ENCODE assay signal across 11 cellular contexts in the genomic region with DNA sequence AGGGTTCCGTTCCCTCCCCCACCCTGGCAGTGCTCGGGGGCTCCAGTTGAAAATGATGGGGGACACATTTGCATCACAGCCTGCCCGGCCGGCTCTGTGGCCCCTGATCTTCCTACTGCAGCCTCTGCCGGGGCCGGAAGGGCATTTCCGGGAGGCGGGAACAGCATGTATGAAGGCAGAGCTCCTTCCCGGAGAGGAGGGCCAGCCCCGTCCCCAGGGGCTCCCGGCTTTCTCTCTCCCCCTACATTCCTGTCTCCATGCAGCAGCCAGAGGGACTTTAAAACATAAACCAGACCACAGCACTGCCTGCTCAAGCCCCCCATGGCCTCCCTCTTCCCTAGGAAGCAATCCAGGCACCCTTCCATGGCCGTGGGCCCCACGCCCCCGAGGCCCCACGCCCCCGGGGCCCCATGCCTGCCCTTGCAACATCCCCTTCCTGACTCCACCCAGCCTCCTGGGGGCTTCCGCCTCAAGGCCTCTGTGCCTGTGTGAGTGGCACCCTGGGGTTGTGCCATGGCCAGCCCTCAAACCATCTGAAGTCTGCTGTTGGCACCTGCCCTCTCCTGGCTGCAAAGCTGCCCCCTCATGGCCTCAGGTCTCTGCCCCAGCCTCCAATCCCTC.
DNase-seq lines count a peak whose midpoint lies in the region; ATAC-seq and TF ChIP-seq lines count a peak whose summit lies in the region.
"Had no signal": no experiment of that assay in that cellular context is flagged by ENCODE, and none has a peak within 500 bp of the region (broad histone marks: within the 10 kb centered on the region; RNA-seq: fewer than 3 reads in every experiment).

No MANE protein-coding gene starts in this region.

- no peak overlapping the region for H3K27ac ChIP-seq in rectal smooth muscle tissue (ENCODE audit: low read depth, low read length)

- POLR2A ChIA-PET in WTC11 (lab: Charles Lee) = no interaction called here

- CTCF ChIA-PET in WTC11 (lab: Charles Lee) = interaction anchor here (1.1 to 1.4 kb wide), 3 partner anchors 76 to 81 kb away, joined by 3 to 4 read pairs (median 3); no protein-coding TSS in a partner anchor

- DNase-seq in EH (ENCODE audit: low read depth) (peak; percentile 6), WTC11 (ENCODE audit: low spot score) (no peak), left ventricle myocardium superior (peak; percentile 83), nucleus accumbens (lab: John Stamatoyannopoulos, UW) (no peak), NCI-H774 (lab: John Stamatoyannopoulos, UW) (no peak)
- DNase-seq: NCI-H446 had no signal

- peak; percentile 65 for ATAC-seq in WTC11
- ATAC-seq in left ventricle myocardium superior = peak; percentile 80
- no peak for ATAC-seq in HG03521 (IDR thresholded peaks at IDR 0.05; ENCODE audit: unreplicated experiment)
- no peak for ATAC-seq in GM18505 (IDR thresholded peaks at IDR 0.05; ENCODE audit: unreplicated experiment)
- ATAC-seq: HCT116 had no signal

- TF ChIP-seq CTCF in WTC11 (IDR thresholded peaks at IDR 0.05) = no peak

- no peaks in the 10 kb centered on the region for H3K27me3 ChIP-seq in rectal smooth muscle tissue (ENCODE audit: control insufficient read depth, insufficient read depth, low read length)

- TF ChIP-seq POLR2A in GM18505 (IDR thresholded peaks at IDR 0.05; ENCODE audit: borderline replicate concordance, extremely low read depth, insufficient read depth, insufficient read length) = no peak

- H3K36me3 Mint-ChIP-seq in WTC11 = peaks cover 7% of the 10 kb centered on the region

- H3K4me1 ChIP-seq in rectal smooth muscle tissue (ENCODE audit: control insufficient read depth, insufficient read depth, low read length) = peaks cover 22% of the 10 kb centered on the region

- peaks cover 93% of the 10 kb centered on the region for H3K27me3 Mint-ChIP-seq in WTC11 (ENCODE audit: low read depth)

- peaks cover 5% of the 10 kb centered on the region for H3K9me3 Mint-ChIP-seq in WTC11

- peaks cover 12% of the 10 kb centered on the region for H3K4me1 Mint-ChIP-seq in WTC11

- no peak overlapping the region for H3K4me3 Mint-ChIP-seq in WTC11
- H3K4me3 Mint-ChIP-seq: CD8-positive, alpha-beta memory T cell had no signal

- H3K36me3 ChIP-seq in rectal smooth muscle tissue (ENCODE audit: control insufficient read depth, insufficient read depth, low read length) = no peaks in the 10 kb centered on the region

- H3K9ac ChIP-seq in rectal smooth muscle tissue (ENCODE audit: low read length) = no peak overlapping the region

- intact Hi-C loops in left ventricle myocardium superior (cut with micrococcal nuclease) = no loop called here

- H3K27ac Mint-ChIP-seq in WTC11 = no peak overlapping the region

- peak overlapping the region; percentile 26 for H3K4me3 ChIP-seq in rectal smooth muscle tissue (ENCODE audit: low read length)

TF ChIP-seq in WTC11, 78 proteins besides CTCF, POLR2A, EP300 and RAD21:
- TF ChIP-seq MYBL2 (CRISPR knock-in tag; IDR thresholded peaks at IDR 0.05) (no peak), SOX15 (CRISPR knock-in tag; IDR thresholded peaks at IDR 0.05) (no peak), E2F1 (CRISPR knock-in tag; IDR thresholded peaks at IDR 0.05) (no peak), RELA (CRISPR knock-in tag; IDR thresholded peaks at IDR 0.05; ENCODE audit: borderline replicate concordance) (no peak), SP1 (CRISPR knock-in tag; conservative IDR thresholded peaks at IDR 0.05) (no peak), NFE2L1 (CRISPR knock-in tag; IDR thresholded peaks at IDR 0.05) (no peak), MXD4 (CRISPR knock-in tag; IDR thresholded peaks at IDR 0.05; ENCODE audit: borderline replicate concordance) (no peak), ZNF121 (CRISPR knock-in tag; IDR thresholded peaks at IDR 0.05) (no peak), ZNF281 (CRISPR knock-in tag; IDR thresholded peaks at IDR 0.05) (no peak), NR1H2 (CRISPR knock-in tag; IDR thresholded peaks at IDR 0.05) (no peak), NR2C2 (CRISPR knock-in tag; IDR thresholded peaks at IDR 0.05) (no peak), ESRRA (CRISPR knock-in tag; IDR thresholded peaks at IDR 0.05; ENCODE audit: borderline replicate concordance) (no peak), RORB (CRISPR knock-in tag; IDR thresholded peaks at IDR 0.05) (no peak), ATF1 (CRISPR knock-in tag; IDR thresholded peaks at IDR 0.05) (no peak)
- TF ChIP-seq, protein P1, sequence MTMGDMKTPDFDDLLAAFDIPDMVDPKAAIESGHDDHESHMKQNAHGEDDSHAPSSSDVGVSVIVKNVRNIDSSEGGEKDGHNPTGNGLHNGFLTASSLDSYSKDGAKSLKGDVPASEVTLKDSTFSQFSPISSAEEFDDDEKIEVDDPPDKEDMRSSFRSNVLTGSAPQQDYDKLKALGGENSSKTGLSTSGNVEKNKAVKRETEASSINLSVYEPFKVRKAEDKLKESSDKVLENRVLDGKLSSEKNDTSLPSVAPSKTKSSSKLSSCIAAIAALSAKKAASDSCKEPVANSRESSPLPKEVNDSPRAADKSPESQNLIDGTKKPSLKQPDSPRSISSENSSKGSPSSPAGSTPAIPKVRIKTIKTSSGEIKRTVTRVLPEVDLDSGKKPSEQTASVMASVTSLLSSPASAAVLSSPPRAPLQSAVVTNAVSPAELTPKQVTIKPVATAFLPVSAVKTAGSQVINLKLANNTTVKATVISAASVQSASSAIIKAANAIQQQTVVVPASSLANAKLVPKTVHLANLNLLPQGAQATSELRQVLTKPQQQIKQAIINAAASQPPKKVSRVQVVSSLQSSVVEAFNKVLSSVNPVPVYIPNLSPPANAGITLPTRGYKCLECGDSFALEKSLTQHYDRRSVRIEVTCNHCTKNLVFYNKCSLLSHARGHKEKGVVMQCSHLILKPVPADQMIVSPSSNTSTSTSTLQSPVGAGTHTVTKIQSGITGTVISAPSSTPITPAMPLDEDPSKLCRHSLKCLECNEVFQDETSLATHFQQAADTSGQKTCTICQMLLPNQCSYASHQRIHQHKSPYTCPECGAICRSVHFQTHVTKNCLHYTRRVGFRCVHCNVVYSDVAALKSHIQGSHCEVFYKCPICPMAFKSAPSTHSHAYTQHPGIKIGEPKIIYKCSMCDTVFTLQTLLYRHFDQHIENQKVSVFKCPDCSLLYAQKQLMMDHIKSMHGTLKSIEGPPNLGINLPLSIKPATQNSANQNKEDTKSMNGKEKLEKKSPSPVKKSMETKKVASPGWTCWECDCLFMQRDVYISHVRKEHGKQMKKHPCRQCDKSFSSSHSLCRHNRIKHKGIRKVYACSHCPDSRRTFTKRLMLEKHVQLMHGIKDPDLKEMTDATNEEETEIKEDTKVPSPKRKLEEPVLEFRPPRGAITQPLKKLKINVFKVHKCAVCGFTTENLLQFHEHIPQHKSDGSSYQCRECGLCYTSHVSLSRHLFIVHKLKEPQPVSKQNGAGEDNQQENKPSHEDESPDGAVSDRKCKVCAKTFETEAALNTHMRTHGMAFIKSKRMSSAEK (CRISPR knock-in tag; IDR thresholded peaks at IDR 0.05; ENCODE audit: borderline replicate concordance) = no peak
- TF ChIP-seq, protein P2, sequence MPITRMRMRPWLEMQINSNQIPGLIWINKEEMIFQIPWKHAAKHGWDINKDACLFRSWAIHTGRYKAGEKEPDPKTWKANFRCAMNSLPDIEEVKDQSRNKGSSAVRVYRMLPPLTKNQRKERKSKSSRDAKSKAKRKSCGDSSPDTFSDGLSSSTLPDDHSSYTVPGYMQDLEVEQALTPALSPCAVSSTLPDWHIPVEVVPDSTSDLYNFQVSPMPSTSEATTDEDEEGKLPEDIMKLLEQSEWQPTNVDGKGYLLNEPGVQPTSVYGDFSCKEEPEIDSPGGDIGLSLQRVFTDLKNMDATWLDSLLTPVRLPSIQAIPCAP (CRISPR knock-in tag; IDR thresholded peaks at IDR 0.05) = no peak
- TF ChIP-seq, protein P3, sequence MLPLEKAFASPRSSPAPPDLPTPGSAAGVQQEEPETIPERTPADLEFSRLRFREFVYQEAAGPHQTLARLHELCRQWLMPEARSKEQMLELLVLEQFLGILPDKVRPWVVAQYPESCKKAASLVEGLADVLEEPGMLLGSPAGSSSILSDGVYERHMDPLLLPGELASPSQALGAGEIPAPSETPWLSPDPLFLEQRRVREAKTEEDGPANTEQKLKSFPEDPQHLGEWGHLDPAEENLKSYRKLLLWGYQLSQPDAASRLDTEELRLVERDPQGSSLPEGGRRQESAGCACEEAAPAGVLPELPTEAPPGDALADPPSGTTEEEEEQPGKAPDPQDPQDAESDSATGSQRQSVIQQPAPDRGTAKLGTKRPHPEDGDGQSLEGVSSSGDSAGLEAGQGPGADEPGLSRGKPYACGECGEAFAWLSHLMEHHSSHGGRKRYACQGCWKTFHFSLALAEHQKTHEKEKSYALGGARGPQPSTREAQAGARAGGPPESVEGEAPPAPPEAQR (CRISPR knock-in tag; IDR thresholded peaks at IDR 0.05) = no peak
TF ChIP-seq in WTC11: peak in this region for 0.

Comparison
In these comparisons a context has a peak if more than half of its experiments do, and no peak if none do; other contexts are left out.
1. DNase-seq: peak in EH (single experiment) and left ventricle myocardium superior (single experiment); none in WTC11 (single experiment), nucleus accumbens (0 of 56) and NCI-H774 (single experiment).
2. ATAC-seq: peak in WTC11 (single experiment) and left ventricle myocardium superior (single experiment); none in HG03521 (single experiment) and GM18505 (single experiment).